ENCODE assay signal across 21 cellular contexts in the genomic region with DNA sequence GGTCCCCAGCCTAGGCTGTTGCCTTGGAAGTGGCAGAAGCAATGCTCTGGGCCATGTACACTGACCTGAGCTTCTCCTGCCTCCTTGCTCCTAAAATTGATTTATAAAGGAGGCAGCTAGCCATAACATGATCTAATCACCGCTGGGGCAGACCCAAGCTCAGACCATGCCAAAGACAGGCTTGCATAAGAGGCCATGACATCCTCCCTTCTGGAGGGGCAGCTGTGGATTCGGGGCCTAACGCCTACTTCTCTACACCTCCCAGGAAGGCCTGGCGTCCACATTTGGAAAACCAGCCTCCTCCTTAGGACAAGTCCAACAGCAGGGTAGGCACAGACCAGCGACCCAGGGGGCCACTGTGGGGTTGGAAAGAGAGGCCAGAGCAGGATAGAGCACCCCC. TPM values are rescaled to one million over a fixed set of nuclear protein-coding genes. Genes with fewer than 3 reads are reported as not detected.
DNase-seq lines count a peak whose midpoint lies in the region; ATAC-seq and TF ChIP-seq lines count a peak whose summit lies in the region.
"Had no signal": no experiment of that assay in that cellular context is flagged by ENCODE, and none has a peak within 500 bp of the region (broad histone marks: within the 10 kb centered on the region; RNA-seq: fewer than 3 reads in every experiment).

No MANE protein-coding gene starts in this region.

- H3K9me3 ChIP-seq in psoas muscle, result no peaks in the 10 kb centered on the region
- H3K9me3 ChIP-seq in aorta (ENCODE audit: control insufficient read depth, low read length), result no peaks in the 10 kb centered on the region
- H3K9me3 ChIP-seq: A549, SK-N-SH had no signal

- DNase-seq in Right ventricle myocardium inferior (ENCODE audit: missing footprints) (no peak), cardiac septum (ENCODE audit: low spot score) (no peak), left ventricle myocardium superior (peak; percentile 76), psoas muscle (peak; percentile 67 to 86), aorta (peak in 1 of 2 donors; percentile 64), GM10248 (ENCODE audit: extremely low spot score) (no peak), SKM-1 treated with dmso at 0.1 percent for 144 hours (lab: John Stamatoyannopoulos, UW; ENCODE audit: unreplicated experiment) (no peak)
- DNase-seq: activated CD8-positive, alpha-beta memory T cell treated with anti-CD3 and anti-CD28 coated beads, Interleukin-2, amount 10 ng/mL, durations not matched to agents 7 days and 5 days; activated naive CD4-positive, alpha-beta T cell treated with Interleukin-2 at 50 U/mL for 16 hours; brain microvascular endothelial cell; COR-L47; effector CD4-positive, alpha-beta T cell; immature natural killer cell; NCI-H1105; NCI-H345; stimulated activated CD4-positive, alpha-beta T cell treated with anti-CD3 and anti-CD28 coated beads, Interleukin-1b, Interleukin-23, amount 100 ng/mL, for 48 hours had no signal

- no peak for TF ChIP-seq POLR2A in GM18505 (IDR thresholded peaks at IDR 0.05; ENCODE audit: borderline replicate concordance, extremely low read depth, insufficient read depth, insufficient read length)

- TF ChIP-seq CTCF in psoas muscle (IDR thresholded peaks at IDR 0.05) (no peak), GM10248 (IDR thresholded peaks at IDR 0.05; ENCODE audit: control extremely low read depth, extremely low read depth, low read depth, missing control alignments) (no peak)

- CTCF ChIA-PET in GM10248 (lab: Yijun Ruan, JAX), result interaction anchor here (1.1 to 9.2 kb wide), 10 partner anchors 13 to 186 kb away, joined by 3 to 106 read pairs (median 4); a partner anchor contains a TSS

- H3K27me3 ChIP-seq in psoas muscle (ENCODE audit: insufficient read depth in 3 of 3, low read length in 2 of 3) (no peaks in the 10 kb centered on the region), aorta (ENCODE audit: control insufficient read depth in 1 of 2, insufficient read depth in 2 of 2, low read length in 1 of 2) (no peaks in the 10 kb centered on the region)
- H3K27me3 ChIP-seq: brain microvascular endothelial cell had no signal

- H3K4me1 ChIP-seq in psoas muscle (peaks cover 70% of the 10 kb centered on the region), aorta (ENCODE audit: control insufficient read depth in 1 of 2, insufficient read depth in 2 of 2, low read length in 2 of 2) (no peaks in the 10 kb centered on the region)

- ATAC-seq in Right ventricle myocardium inferior, result peak; percentile 68
- peak; percentile 44 for ATAC-seq in left ventricle myocardium superior
- ATAC-seq in psoas muscle, result peak; percentile 21 to 58 (median 40)
- ATAC-seq in aorta (ENCODE audit: low FRiP score), result peak; percentile 67
- ATAC-seq in GM18505 (IDR thresholded peaks at IDR 0.05; ENCODE audit: unreplicated experiment), result no peak
- ATAC-seq: A549; activated CD8-positive, alpha-beta memory T cell treated with anti-CD3 and anti-CD28 coated beads, Interleukin-2, amount 10 ng/mL, durations not matched to agents 7 days and 5 days had no signal

- intact Hi-C loops in Right ventricle myocardium inferior (cut with DNase I) (no loop called here), cardiac septum (cut with DNase I) (no loop called here), left ventricle myocardium superior (cut with micrococcal nuclease) (no loop called here), psoas muscle (cut with DNase I) (no loop called here), aorta (cut with DNase I) (no loop called here)

- peaks cover 0 to 24% of the 10 kb centered on the region in 2 donors for H3K36me3 ChIP-seq in psoas muscle (ENCODE audit: insufficient read depth in 1 of 2, low read depth in 1 of 2)
- H3K36me3 ChIP-seq in aorta (ENCODE audit: control insufficient read depth in 1 of 2, insufficient read depth in 2 of 2, low read length in 1 of 2), result peaks cover 0 to 2% of the 10 kb centered on the region in 2 donors

- POLR2A ChIA-PET in GM10248 (lab: Yijun Ruan, JAX), result no interaction called here

- 32 to 72% (median 41%) methylated on average over 5 of the region's 5 CpGs for WGBS in psoas muscle, 3 donors
- WGBS in aorta, 2 donors, result 44 to 60% methylated on average over 5 of the region's 5 CpGs

- H3K27ac ChIP-seq in psoas muscle, result peak overlapping the region; percentile 24
- H3K27ac ChIP-seq in aorta (ENCODE audit: low read depth in 1 of 2, low read length in 2 of 2), result no peak overlapping the region
- H3K27ac ChIP-seq: A549, brain microvascular endothelial cell had no signal

- H3K4me3 ChIP-seq in psoas muscle (no peak overlapping the region), aorta (ENCODE audit: low read length in 2 of 2) (no peak overlapping the region)
- H3K4me3 ChIP-seq: A549 had no signal

RNA-seq across cellular contexts. Expression of a gene that starts 12.4 kb away (rescaled TPM):
- total RNA-seq in Right ventricle myocardium inferior (0.81 TPM), cardiac septum (0.27 TPM), left ventricle myocardium superior (0.89 TPM), psoas muscle (under 1 TPM; 0.16 to 0.71 (median 0.39) TPM), aorta (1 to 10 TPM in 1 of 2 donors, not detected in 1; 1.1 TPM)
- polyA plus RNA-seq in psoas muscle (under 1 TPM; 0.11 to 0.35 (median 0.17) TPM), aorta (10 to 100 TPM in 1 of 2 donors, not detected in 1; 13.3 TPM)
- total RNA-seq: mononuclear cell had no signal
- polyA plus RNA-seq: immature natural killer cell had no signal

RNA-seq across cellular contexts. Expression of a gene that starts 27.0 kb away (rescaled TPM):
- total RNA-seq in Right ventricle myocardium inferior, result 2.9 TPM
- total RNA-seq in cardiac septum, result 4.6 TPM
- total RNA-seq in left ventricle myocardium superior, result 3.5 TPM
- total RNA-seq in psoas muscle, result 10 to 100 TPM in 1 of 4 donors, 1 to 10 TPM in 3; 5.8 to 11.0 (median 6.9) TPM
- 1 to 10 TPM; 1.7 to 5.0 (median 2.9) TPM for polyA plus RNA-seq in psoas muscle
- total RNA-seq in aorta, result 10 to 100 TPM in 1 of 2 donors, 1 to 10 TPM in 1; 8.4 to 14.8 TPM
- polyA plus RNA-seq in aorta, result 10 to 100 TPM in 1 of 2 donors, 1 to 10 TPM in 1; 5.3 to 11.3 TPM

RNA-seq across cellular contexts. Expression of a gene that starts 37.7 kb away (rescaled TPM):
- total RNA-seq in Right ventricle myocardium inferior, result 67.7 TPM
- 58.8 TPM for total RNA-seq in cardiac septum
- 66.6 TPM for total RNA-seq in left ventricle myocardium superior
- total RNA-seq in psoas muscle, result 100 to 1,000 TPM in 1 of 4 donors, 10 to 100 TPM in 3; 81.2 to 104 (median 87.3) TPM
- 10 to 100 TPM; 60.2 to 92.4 (median 62.8) TPM for polyA plus RNA-seq in psoas muscle
- total RNA-seq in aorta, result 10 to 100 TPM; 58.7 to 62.0 TPM
- polyA plus RNA-seq in aorta, result 10 to 100 TPM; 52.0 to 88.0 TPM

RNA-seq across cellular contexts. Expression of a gene that starts 40.0 kb away (rescaled TPM):
- total RNA-seq in Right ventricle myocardium inferior (not detected), cardiac septum (not detected), left ventricle myocardium superior (not detected), psoas muscle (not detected), aorta (not detected)
- polyA plus RNA-seq in psoas muscle (not detected), aorta (1 to 10 TPM in 1 of 2 donors, not detected in 1; 1.5 TPM)
- total RNA-seq: activated CD8-positive, alpha-beta memory T cell treated with anti-CD3 and anti-CD28 coated beads, Interleukin-2, amount 10 ng/mL, durations not matched to agents 7 days and 5 days; mononuclear cell; progenitor cell of endocrine pancreas had no signal
- polyA plus RNA-seq: A549, immature natural killer cell, SK-N-SH had no signal

RNA-seq across cellular contexts. Expression of a gene that starts 50.0 kb away (rescaled TPM):
- total RNA-seq in Right ventricle myocardium inferior, result 9.5 TPM
- 9.6 TPM for total RNA-seq in cardiac septum
- 8.9 TPM for total RNA-seq in left ventricle myocardium superior
- 10 to 100 TPM; 14.8 to 36.4 (median 25.7) TPM for total RNA-seq in psoas muscle
- 10 to 100 TPM in 2 of 3 donors, 1 to 10 TPM in 1; 5.3 to 21.4 (median 17.0) TPM for polyA plus RNA-seq in psoas muscle
- 10 to 100 TPM in 1 of 2 donors, 1 to 10 TPM in 1; 7.2 to 13.5 TPM for total RNA-seq in aorta
- 10 to 100 TPM; 34.3 to 51.9 TPM for polyA plus RNA-seq in aorta
- total RNA-seq: activated CD8-positive, alpha-beta memory T cell treated with anti-CD3 and anti-CD28 coated beads, Interleukin-2, amount 10 ng/mL, durations not matched to agents 7 days and 5 days had no signal

Comparison
In these comparisons a context has a peak if more than half of its experiments do, and no peak if none do; other contexts are left out.
1. DNase-seq: peak in left ventricle myocardium superior (single experiment) and psoas muscle (2 of 2); none in Right ventricle myocardium inferior (single experiment), cardiac septum (single experiment), GM10248 (single experiment) and SKM-1 treated with dmso at 0.1 percent for 144 hours (single experiment).